8 cellular contexts compared by ENCODE assay signal in genomic region chr5:41835625-41836024, GRCh38. TPM values are rescaled to one million over a fixed set of nuclear protein-coding genes. Genes with fewer than 3 reads are reported as not detected.
A peak's percentile ranks its signal among the peaks of the same experiment; 100 is the strongest.
DNase-seq lines count a peak whose midpoint lies in the region; ATAC-seq and TF ChIP-seq lines count a peak whose summit lies in the region.

No MANE protein-coding gene starts in this region.

- TF ChIP-seq CTCF in dorsolateral prefrontal cortex (IDR thresholded peaks at IDR 0.05 in 54 of 56, conservative IDR thresholded peaks at IDR 0.05 in 2 of 56; ENCODE audit: low read depth in 1 of 56, partially characterized antibody in 56 of 56) (no peak), Caco-2 (IDR thresholded peaks at IDR 0.05; ENCODE audit: insufficient read depth in 1 of 2, low read depth in 1 of 2, low read length in 1 of 2, severe bottlenecking in 1 of 2, unreplicated experiment in 1 of 2) (no peak)

- no peaks in the 10 kb centered on the region for H3K36me3 Mint-ChIP-seq in Caco-2 (ENCODE audit: insufficient read depth, unreplicated experiment)

- CTCF ChIA-PET in Caco-2 (lab: Charles Lee) = no interaction called here

- H3K27me3 ChIP-seq in dorsolateral prefrontal cortex = no peaks in the 10 kb centered on the region
- H3K27me3 ChIP-seq in neuron (ENCODE audit: insufficient read depth, low read length) = no peaks in the 10 kb centered on the region
- H3K27me3 ChIP-seq in Caco-2 (replicated peaks; ENCODE audit: control insufficient read depth, insufficient read depth, low read length) = no peaks in the 10 kb centered on the region

- peak; percentile 76 for DNase-seq in G401 (ENCODE audit: low spot score)
- peak; percentile 43 for DNase-seq in NCI-H226
- peak in 8 of 10 donors; percentile 40 to 77 (median 55) for DNase-seq in dorsolateral prefrontal cortex
- DNase-seq in Caco-2 = no peak
- no peak for DNase-seq in cortex of kidney (lab: John Stamatoyannopoulos, UW)
- DNase-seq in NCI-H774 (lab: John Stamatoyannopoulos, UW) = no peak

- no peak for ATAC-seq in GM18517 (IDR thresholded peaks at IDR 0.05; ENCODE audit: unreplicated experiment)

- H3K4me1 Mint-ChIP-seq in Caco-2 (ENCODE audit: low read depth, unreplicated experiment) = peaks cover 6% of the 10 kb centered on the region

- in situ Hi-C loops in G401 (cut with HindIII; ENCODE audit: low sequenced_read_pairs) = no loop called here

- no TSS peak for BruUV-seq in Caco-2 (replicated peaks; lab: Mats Ljungman, UMichigan)

- no peaks in the 10 kb centered on the region for H3K9me3 ChIP-seq in neuron (ENCODE audit: low read length)
- no peaks in the 10 kb centered on the region for H3K9me3 ChIP-seq in Caco-2

- H3K4me1 ChIP-seq in neuron (ENCODE audit: insufficient read depth, low read length) (peaks cover 16% of the 10 kb centered on the region), Caco-2 (no peaks in the 10 kb centered on the region)

- H3K4me3 Mint-ChIP-seq in Caco-2 (ENCODE audit: unreplicated experiment) = no peak overlapping the region

- POLR2A ChIA-PET in Caco-2 (lab: Charles Lee) = no interaction called here

- intact Hi-C loops in dorsolateral prefrontal cortex (cut with DNase I) = no loop called here
- intact Hi-C loops in Caco-2 (cut with micrococcal nuclease; ENCODE audit: unreplicated experiment) = no loop called here

- H2AFZ ChIP-seq in neuron (ENCODE audit: low read depth, low read length) = peak overlapping the region; percentile 37

- no peak overlapping the region for H3K27ac Mint-ChIP-seq in Caco-2 (ENCODE audit: unreplicated experiment)

- no peaks in the 10 kb centered on the region for H3K27me3 Mint-ChIP-seq in Caco-2 (ENCODE audit: insufficient read depth, unreplicated experiment)

- H3K4me3 ChIP-seq in dorsolateral prefrontal cortex (no peak overlapping the region), neuron (ENCODE audit: low read length) (no peak overlapping the region), Caco-2 (ENCODE audit: low read depth, low read length) (no peak overlapping the region)

- H3K36me3 ChIP-seq in neuron (ENCODE audit: insufficient read depth, low read length) (no peaks in the 10 kb centered on the region), Caco-2 (ENCODE audit: control insufficient read depth, insufficient read depth, low read length) (no peaks in the 10 kb centered on the region; the same call in 1 of the 2 replicates)

- H3K9me3 Mint-ChIP-seq in Caco-2 (ENCODE audit: unreplicated experiment) = no peaks in the 10 kb centered on the region

- peak overlapping the region in 22 of 59 donors; percentile 1 to 75 (median 26) for H3K27ac ChIP-seq in dorsolateral prefrontal cortex

RNA-seq across cellular contexts. Expression of gene OXCT1, which starts 34.6 kb away (rescaled TPM):
- total RNA-seq in G401 (2014; rRNA removed; shearing (Covaris generic)) = 4.0 and 9.6 TPM in 2 replicates
- total RNA-seq in dorsolateral prefrontal cortex = 100 to 1,000 TPM in 13 of 120 experiments, 10 to 100 TPM in 107; 34.8 to 117 (median 79.4) TPM
- 20.6 and 22.5 TPM in 2 replicates for total RNA-seq in Caco-2 (2022)

Comparison
In these comparisons a context has a peak if more than half of its experiments do, and no peak if none do; other contexts are left out.
1. DNase-seq: peak in G401 (single experiment), NCI-H226 (single experiment) and dorsolateral prefrontal cortex (8 of 10); none in Caco-2 (0 of 2), cortex of kidney (single experiment) and NCI-H774 (single experiment).